In the genomic region with DNA sequence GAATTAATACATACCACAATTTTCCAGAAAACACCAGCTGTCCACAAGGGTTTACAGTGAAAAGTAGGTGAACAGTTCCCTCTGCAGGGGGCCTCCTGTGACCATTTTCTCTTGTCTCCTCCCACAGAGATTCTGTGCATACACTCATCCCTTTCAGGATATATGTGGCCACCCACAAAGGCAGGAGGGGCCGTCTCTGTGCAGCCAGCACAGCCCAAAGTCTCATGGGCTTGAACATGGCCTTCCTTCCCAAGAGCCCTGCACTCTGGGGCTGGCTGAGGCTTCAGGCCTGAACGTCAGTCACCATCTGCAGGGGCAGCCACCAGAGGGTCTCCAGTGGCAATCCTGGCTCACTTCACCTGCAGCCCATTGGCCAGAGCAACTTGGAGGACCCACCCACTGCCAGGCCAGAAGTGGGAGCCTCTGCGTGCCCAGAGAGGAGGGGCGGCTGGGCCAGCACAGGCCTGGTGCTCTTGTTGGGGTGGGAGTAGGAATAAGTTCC, we compare ENCODE assay signal across 9 cellular contexts. TPM values are rescaled to one million over a fixed set of nuclear protein-coding genes. Genes with fewer than 3 reads are reported as not detected.
A peak's percentile ranks its signal among the peaks of the same experiment; 100 is the strongest.
DNase-seq lines count a peak whose midpoint lies in the region; ATAC-seq and TF ChIP-seq lines count a peak whose summit lies in the region.
"Had no signal": no experiment of that assay in that cellular context is flagged by ENCODE, and none has a peak within 500 bp of the region (broad histone marks: within the 10 kb centered on the region; RNA-seq: fewer than 3 reads in every experiment).

No MANE protein-coding gene starts in this region.

- peak; percentile 28 for DNase-seq in NCI-H510A treated with DMSO at 0.1 percent for 48 hours (lab: John Stamatoyannopoulos, UW)
- no peak for DNase-seq in NCI-H510A (lab: John Stamatoyannopoulos, UW)
- peak; percentile 90 for DNase-seq in endodermal cell
- no peak for DNase-seq in stimulated activated naive B cell treated with anti-CD40 and anti-IgM and Interleukin-4, amounts not matched to agents 10 μg/mL and 1 μg/mL and 100 μg/mL, for 72 hours
- no peak for DNase-seq in T-helper 2 cell treated with Interferon-gamma antibody and Interleukin-4, amounts not matched to agents 5 μg/mL and 100 μg/mL, for 36 hours (ENCODE audit: low spot score)
- DNase-seq in tibial nerve (ENCODE audit: low spot score in 2 of 2) = no peak
- DNase-seq in putamen (ENCODE audit: low spot score) = no peak
- DNase-seq: effector memory CD4-positive, alpha-beta T cell had no signal

- H3K27ac ChIP-seq in OCI-LY1 (ENCODE audit: low read depth, low read length, poor library complexity, severe bottlenecking) (no peak overlapping the region), endodermal cell (ENCODE audit: low read depth, low read length) (peak overlapping the region; percentile 11), tibial nerve (no peak overlapping the region)

- no peaks in the 10 kb centered on the region for H3K79me2 ChIP-seq in OCI-LY1 (ENCODE audit: insufficient read depth, low read length)

- H3K9me2 ChIP-seq in OCI-LY1 (ENCODE audit: low read depth, low read length) = no peaks in the 10 kb centered on the region

- H3K9me3 ChIP-seq in OCI-LY1 (ENCODE audit: low read length) (no peaks in the 10 kb centered on the region), endodermal cell (ENCODE audit: control insufficient read depth, low read length) (no peaks in the 10 kb centered on the region), tibial nerve (no peaks in the 10 kb centered on the region)

- H4K20me1 ChIP-seq in OCI-LY1 (ENCODE audit: insufficient read depth, low read length) = no peaks in the 10 kb centered on the region

- H3F3A ChIP-seq in OCI-LY1 (ENCODE audit: insufficient read depth, low read length) = no peaks in the 10 kb centered on the region

- TF ChIP-seq POLR2A in tibial nerve (IDR thresholded peaks at IDR 0.05) = no peak

- peaks cover 2% of the 10 kb centered on the region for H3K4me1 Mint-ChIP-seq in endodermal cell
- peaks cover 15 to 35% of the 10 kb centered on the region in 2 donors for H3K4me1 Mint-ChIP-seq in stimulated activated naive B cell treated with anti-CD40 and anti-IgM and Interleukin-4, amounts not matched to agents 10 μg/mL and 1 μg/mL and 100 μg/mL, for 72 hours
- no peaks in the 10 kb centered on the region for H3K4me1 Mint-ChIP-seq in T-helper 2 cell treated with Interferon-gamma antibody and Interleukin-4, amounts not matched to agents 5 μg/mL and 100 μg/mL, for 36 hours (ENCODE audit: low read depth)

- peak; percentile 17; the same call in 1 of the 2 replicates for TF ChIP-seq CTCF in OCI-LY1 (IDR thresholded peaks at IDR 0.05; ENCODE audit: low read length)
- peak; percentile 36 for TF ChIP-seq CTCF in endodermal cell (conservative IDR thresholded peaks at IDR 0.05)
- TF ChIP-seq CTCF in tibial nerve (IDR thresholded peaks at IDR 0.05) = no peak

- no peak overlapping the region for H2AFZ ChIP-seq in OCI-LY1 (ENCODE audit: low read length)

- peaks cover 4% of the 10 kb centered on the region for H3K36me3 Mint-ChIP-seq in endodermal cell (ENCODE audit: low read depth)
- H3K36me3 Mint-ChIP-seq in stimulated activated naive B cell treated with anti-CD40 and anti-IgM and Interleukin-4, amounts not matched to agents 10 μg/mL and 1 μg/mL and 100 μg/mL, for 72 hours = peaks cover 7 to 8% of the 10 kb centered on the region in 2 donors
- H3K36me3 Mint-ChIP-seq in T-helper 2 cell treated with Interferon-gamma antibody and Interleukin-4, amounts not matched to agents 5 μg/mL and 100 μg/mL, for 36 hours (ENCODE audit: low read depth) = no peaks in the 10 kb centered on the region

- no peak for TF ChIP-seq EP300 in tibial nerve (IDR thresholded peaks at IDR 0.05)

- H3K4me3 ChIP-seq in OCI-LY1 (ENCODE audit: low read depth, low read length, poor library complexity, severe bottlenecking) (no peak overlapping the region), endodermal cell (ENCODE audit: low read length) (no peak overlapping the region), tibial nerve (no peak overlapping the region)

- peaks cover 9% of the 10 kb centered on the region for H3K4me1 ChIP-seq in OCI-LY1 (ENCODE audit: insufficient read depth, low read length, severe bottlenecking)
- H3K4me1 ChIP-seq in endodermal cell (ENCODE audit: control insufficient read depth, insufficient read depth, low read length) = no peaks in the 10 kb centered on the region
- H3K4me1 ChIP-seq in tibial nerve = peaks cover 0 to 11% (median 3%) of the 10 kb centered on the region in 4 donors

- WGBS in endodermal cell (ENCODE audit: insufficient coverage in 1 of 2, insufficient read length in 1 of 2), 2 experiments = 62% methylated on average over 4 of the region's 4 CpGs; no CpG with 5 or more reads in 1 of the 2 experiments
- 8 to 17% methylated on average over 3 to 4 of the region's 4 CpGs for WGBS in tibial nerve, 2 donors

- H3K4me2 ChIP-seq in OCI-LY1 (ENCODE audit: low read length) = no peak overlapping the region

- no peak overlapping the region for H3K4me3 Mint-ChIP-seq in endodermal cell
- no peak overlapping the region for H3K4me3 Mint-ChIP-seq in stimulated activated naive B cell treated with anti-CD40 and anti-IgM and Interleukin-4, amounts not matched to agents 10 μg/mL and 1 μg/mL and 100 μg/mL, for 72 hours
- H3K4me3 Mint-ChIP-seq in T-helper 2 cell treated with Interferon-gamma antibody and Interleukin-4, amounts not matched to agents 5 μg/mL and 100 μg/mL, for 36 hours = no peak overlapping the region

- ATAC-seq in stimulated activated naive B cell treated with anti-CD40 and anti-IgM and Interleukin-4, amounts not matched to agents 10 μg/mL and 1 μg/mL and 100 μg/mL, for 72 hours (replicated peaks) = peak; percentile 33 to 42

- H3K9ac ChIP-seq in OCI-LY1 (ENCODE audit: low read length) (no peak overlapping the region), endodermal cell (ENCODE audit: extremely low read depth, low read length, poor library complexity, severe bottlenecking) (no peak overlapping the region)

- H3K36me3 ChIP-seq in OCI-LY1 (ENCODE audit: insufficient read depth, low read length) (no peaks in the 10 kb centered on the region; the same call in 1 of the 2 replicates), endodermal cell (ENCODE audit: control insufficient read depth, insufficient read depth, low read length) (no peaks in the 10 kb centered on the region), tibial nerve (peaks cover 0 to 41% (median 0%) of the 10 kb centered on the region in 3 donors)

- H3K27ac Mint-ChIP-seq in endodermal cell = no peak overlapping the region
- H3K27ac Mint-ChIP-seq in stimulated activated naive B cell treated with anti-CD40 and anti-IgM and Interleukin-4, amounts not matched to agents 10 μg/mL and 1 μg/mL and 100 μg/mL, for 72 hours = no peak overlapping the region
- H3K27ac Mint-ChIP-seq in T-helper 2 cell treated with Interferon-gamma antibody and Interleukin-4, amounts not matched to agents 5 μg/mL and 100 μg/mL, for 36 hours = no peak overlapping the region

- H3K9me3 Mint-ChIP-seq in endodermal cell = no peaks in the 10 kb centered on the region
- H3K9me3 Mint-ChIP-seq in stimulated activated naive B cell treated with anti-CD40 and anti-IgM and Interleukin-4, amounts not matched to agents 10 μg/mL and 1 μg/mL and 100 μg/mL, for 72 hours = no peaks in the 10 kb centered on the region
- no peaks in the 10 kb centered on the region for H3K9me3 Mint-ChIP-seq in T-helper 2 cell treated with Interferon-gamma antibody and Interleukin-4, amounts not matched to agents 5 μg/mL and 100 μg/mL, for 36 hours

- H3K27me3 Mint-ChIP-seq in endodermal cell (ENCODE audit: insufficient read depth) = peaks cover 27% of the 10 kb centered on the region
- no peaks in the 10 kb centered on the region for H3K27me3 Mint-ChIP-seq in stimulated activated naive B cell treated with anti-CD40 and anti-IgM and Interleukin-4, amounts not matched to agents 10 μg/mL and 1 μg/mL and 100 μg/mL, for 72 hours
- no peaks in the 10 kb centered on the region for H3K27me3 Mint-ChIP-seq in T-helper 2 cell treated with Interferon-gamma antibody and Interleukin-4, amounts not matched to agents 5 μg/mL and 100 μg/mL, for 36 hours (ENCODE audit: low read depth)

- H3K27me3 ChIP-seq in OCI-LY1 (ENCODE audit: insufficient read depth, low read length) = no peaks in the 10 kb centered on the region; the same call in 1 of the 2 replicates
- no peaks in the 10 kb centered on the region for H3K27me3 ChIP-seq in endodermal cell (ENCODE audit: control insufficient read depth, insufficient read depth, low read length, poor library complexity, severe bottlenecking)
- H3K27me3 ChIP-seq in tibial nerve = no peaks in the 10 kb centered on the region

RNA-seq across cellular contexts. Expression of a gene that starts 25.2 kb away (rescaled TPM):
- total RNA-seq in endodermal cell (10 to 100 TPM; 56.1 to 66.6 TPM), tibial nerve (10 to 100 TPM; 24.1 to 32.1 (median 24.8) TPM)
- 40.4 TPM for polyA plus RNA-seq in endodermal cell (2013, experiment 1 of 2)
- 37.8 TPM for polyA plus RNA-seq in endodermal cell (2013, experiment 2 of 2)

RNA-seq across cellular contexts. Expression of a gene that starts 49.3 kb away (rescaled TPM):
- 1 to 10 TPM; 6.6 to 7.2 TPM for total RNA-seq in endodermal cell
- 7.0 TPM for polyA plus RNA-seq in endodermal cell (2013, experiment 1 of 2)
- polyA plus RNA-seq in endodermal cell (2013, experiment 2 of 2) = 7.3 TPM
- total RNA-seq in tibial nerve = 10 to 100 TPM; 13.8 to 25.5 (median 15.5) TPM

RNA-seq across cellular contexts. Expression of a gene that starts 57.0 kb away (rescaled TPM):
- total RNA-seq in endodermal cell (1 to 10 TPM; 1.2 to 1.6 TPM), tibial nerve (1 to 10 TPM in 1 of 4 donors, under 1 TPM in 1, not detected in 2; 0.21 to 3.7 TPM)
- polyA plus RNA-seq in endodermal cell (2013, experiment 1 of 2) = 0.64 TPM
- 0.99 TPM for polyA plus RNA-seq in endodermal cell (2013, experiment 2 of 2)

Comparison
In these comparisons a context has a peak if more than half of its experiments do, and no peak if none do; other contexts are left out.
1. DNase-seq: peak in NCI-H510A treated with DMSO at 0.1 percent for 48 hours (single experiment) and endodermal cell (single experiment); none in NCI-H510A (single experiment), stimulated activated naive B cell treated with anti-CD40 and anti-IgM and Interleukin-4, amounts not matched to agents 10 μg/mL and 1 μg/mL and 100 μg/mL, for 72 hours (single experiment), T-helper 2 cell treated with Interferon-gamma antibody and Interleukin-4, amounts not matched to agents 5 μg/mL and 100 μg/mL, for 36 hours (single experiment), tibial nerve (0 of 2) and putamen (single experiment).
2. CTCF ChIP-seq: peak in OCI-LY1 (single experiment) and endodermal cell (single experiment); none in tibial nerve (0 of 5).